ENCODE assay signal across 22 cellular contexts in the genomic region with DNA sequence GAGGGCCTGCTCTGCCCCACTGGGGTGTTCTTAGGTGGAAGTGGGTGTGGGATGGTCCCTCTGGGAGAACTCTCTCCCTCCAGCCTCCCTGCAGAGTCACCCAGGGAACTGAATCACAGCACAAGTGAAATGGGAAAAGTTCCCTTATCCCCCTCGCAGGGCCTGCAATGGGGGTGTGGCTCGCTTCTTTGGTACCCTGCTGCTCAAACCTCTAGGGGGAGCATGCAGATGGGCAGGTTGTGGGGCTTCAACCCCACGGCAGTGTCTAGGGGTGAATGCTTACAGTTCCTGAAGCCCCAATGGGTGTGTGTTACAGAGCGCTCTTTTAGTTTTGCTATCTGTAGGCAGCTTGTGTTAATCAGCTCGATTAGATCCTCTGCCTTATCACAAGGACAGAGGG. TPM values are rescaled to one million over a fixed set of nuclear protein-coding genes. Genes with fewer than 3 reads are reported as not detected.
"Had no signal": no experiment of that assay in that cellular context is flagged by ENCODE, and none has a peak within 500 bp of the region (broad histone marks: within the 10 kb centered on the region; RNA-seq: fewer than 3 reads in every experiment).

No MANE protein-coding gene starts in this region.

- H3K9ac ChIP-seq: parathyroid adenoma had no signal

- H3K79me2 ChIP-seq: parathyroid adenoma had no signal

- H3K27ac ChIP-seq: foreskin keratinocyte, parathyroid adenoma, VCaP had no signal

- H3K4me1 ChIP-seq: parathyroid adenoma had no signal

- H3K9me3 Mint-ChIP-seq: activated naive CD8-positive, alpha-beta T cell treated with anti-CD3 and anti-CD28 coated beads, Interleukin-2, amount 10 ng/mL, durations not matched to agents 7 days and 5 days had no signal

- H3K27ac Mint-ChIP-seq: activated naive CD8-positive, alpha-beta T cell treated with anti-CD3 and anti-CD28 coated beads, Interleukin-2, amount 10 ng/mL, durations not matched to agents 7 days and 5 days; memory B cell; nephron; T-helper 2 cell treated with Interferon-gamma antibody and Interleukin-4, amounts not matched to agents 5 μg/mL and 100 μg/mL, for 36 hours had no signal

- H3K27me3 ChIP-seq: foreskin keratinocyte had no signal

- H3K4me1 Mint-ChIP-seq: activated naive CD8-positive, alpha-beta T cell treated with anti-CD3 and anti-CD28 coated beads, Interleukin-2, amount 10 ng/mL, durations not matched to agents 7 days and 5 days; memory B cell had no signal

- DNase-seq: activated CD4-positive, alpha-beta T cell treated with anti-CD3 and anti-CD28 coated beads for 1 hour; activated CD4-positive, alpha-beta T cell treated with anti-CD3 and anti-CD28 coated beads, Interleukin-2, amount 50 U/mL, for 4 hours; activated CD8-positive, alpha-beta memory T cell treated with anti-CD3 and anti-CD28 coated beads for 24 hours; activated naive CD4-positive, alpha-beta T cell treated with Interleukin-2 at 50 U/mL for 16 hours; activated naive CD8-positive, alpha-beta T cell treated with anti-CD3 and anti-CD28 coated beads, Interleukin-2, amount 10 ng/mL, durations not matched to agents 7 days and 5 days; activated T-cell treated with anti-CD3 and anti-CD28 coated beads, Interleukin-2, amount 50 U/mL, for 48 hours; amniotic stem cell; cerebellar nuclear complex; effector CD4-positive, alpha-beta T cell; erythroblast; left colon; right cardiac atrium; stimulated activated CD4-positive, alpha-beta T cell treated with anti-CD3 and anti-CD28 coated beads, Interleukin-12 subunit alpha, Interleukin-12 subunit beta, amount 100 ng/mL, for 4 hours; stimulated activated CD4-positive, alpha-beta T cell treated with anti-CD3 and anti-CD28 coated beads, Interleukin-4, amount 100 ng/mL, for 4 hours; stimulated activated naive CD8-positive, alpha-beta T cell treated with anti-CD3 and anti-CD28 coated beads, Interleukin-15, Interleukin-2, amounts not matched to agents 100 U/mL and 50 U/mL, for 24 hours had no signal

- H3K4me3 Mint-ChIP-seq: activated naive CD8-positive, alpha-beta T cell treated with anti-CD3 and anti-CD28 coated beads, Interleukin-2, amount 10 ng/mL, durations not matched to agents 7 days and 5 days; memory B cell; nephron; T-helper 2 cell treated with Interferon-gamma antibody and Interleukin-4, amounts not matched to agents 5 μg/mL and 100 μg/mL, for 36 hours had no signal

- H3K36me3 Mint-ChIP-seq: activated naive CD8-positive, alpha-beta T cell treated with anti-CD3 and anti-CD28 coated beads, Interleukin-2, amount 10 ng/mL, durations not matched to agents 7 days and 5 days had no signal

- H2AFZ ChIP-seq: parathyroid adenoma had no signal

- ATAC-seq: foreskin keratinocyte; left colon; right cardiac atrium; stimulated activated naive CD8-positive, alpha-beta T cell treated with anti-CD3 and anti-CD28 coated beads, Interleukin-15, Interleukin-2, amounts not matched to agents 100 U/mL and 50 U/mL, for 24 hours had no signal

RNA-seq across cellular contexts. Expression of a gene that starts 59.0 kb away (rescaled TPM):
- total RNA-seq: activated naive CD8-positive, alpha-beta T cell treated with anti-CD3 and anti-CD28 coated beads, Interleukin-2, amount 10 ng/mL, durations not matched to agents 7 days and 5 days; mononuclear cell had no signal
